32 cellular contexts compared by ENCODE assay signal in genomic region chr1:151515265-151515664, GRCh38. TPM values are rescaled to one million over a fixed set of nuclear protein-coding genes. Genes with fewer than 3 reads are reported as not detected.
DNase-seq lines count a peak whose midpoint lies in the region; ATAC-seq, FAIRE-seq and TF ChIP-seq lines count a peak whose summit lies in the region.
"Had no signal": no experiment of that assay in that cellular context is flagged by ENCODE, and none has a peak within 500 bp of the region (broad histone marks: within the 10 kb centered on the region; RNA-seq: fewer than 3 reads in every experiment).

No MANE protein-coding gene starts in this region.

- H3K27ac Mint-ChIP-seq in chondrocyte (ENCODE audit: unreplicated experiment) (no peak overlapping the region), neural progenitor cell (no peak overlapping the region)
- H3K27ac Mint-ChIP-seq: activated CD4-positive, alpha-beta T cell treated with anti-CD3 and anti-CD28 coated beads for 36 hours; activated CD8-positive, alpha-beta T cell treated with anti-CD3 and anti-CD28 coated beads for 36 hours; activated naive CD4-positive, alpha-beta T cell treated with anti-CD3 and anti-CD28 coated beads, Interleukin-2, amount 10 ng/mL, durations not matched to agents 7 days and 5 days; CD14-positive monocyte; immature natural killer cell had no signal

- H3K27me3 ChIP-seq in HUES6 (ENCODE audit: control insufficient read depth, insufficient read depth, low read length) = no peaks in the 10 kb centered on the region
- H3K27me3 ChIP-seq in mucosa of rectum (ENCODE audit: control insufficient read depth in 2 of 2, insufficient read depth in 2 of 2, low read length in 2 of 2) = no peaks in the 10 kb centered on the region
- H3K27me3 ChIP-seq in neural progenitor cell = no peaks in the 10 kb centered on the region
- H3K27me3 ChIP-seq: adrenal gland, ovary, testis had no signal

- H3K9me3 ChIP-seq in HUES6 (ENCODE audit: control insufficient read depth, insufficient read depth, low read depth, low read length) (no peaks in the 10 kb centered on the region), mucosa of rectum (ENCODE audit: control insufficient read depth in 2 of 2, low read length in 2 of 2) (no peaks in the 10 kb centered on the region), neural progenitor cell (ENCODE audit: low read depth) (no peaks in the 10 kb centered on the region), mucosa of descending colon (no peaks in the 10 kb centered on the region)
- H3K9me3 ChIP-seq: adrenal gland, ovary, testis had no signal

- TF ChIP-seq CTCF in chondrocyte (IDR thresholded peaks at IDR 0.05) = no peak
- no peak for TF ChIP-seq CTCF in neural progenitor cell (IDR thresholded peaks at IDR 0.05)
- TF ChIP-seq CTCF in mucosa of descending colon (IDR thresholded peaks at IDR 0.05) = no peak

- H3K4me3 ChIP-seq in HUES6 (ENCODE audit: low read depth, low read length) (no peak overlapping the region), mucosa of rectum (ENCODE audit: low read length in 2 of 2) (no peak overlapping the region), neural progenitor cell (no peak overlapping the region), mucosa of descending colon (no peak overlapping the region)
- H3K4me3 ChIP-seq: adrenal gland, ovary, testis had no signal

- peaks cover 27% of the 10 kb centered on the region for H3K79me2 ChIP-seq in neural progenitor cell (ENCODE audit: low read depth)

- no peaks in the 10 kb centered on the region for H3K36me3 Mint-ChIP-seq in chondrocyte (ENCODE audit: low read depth)
- peaks cover 5% of the 10 kb centered on the region for H3K36me3 Mint-ChIP-seq in neural progenitor cell
- H3K36me3 Mint-ChIP-seq: activated naive CD4-positive, alpha-beta T cell treated with anti-CD3 and anti-CD28 coated beads, Interleukin-2, amount 10 ng/mL, durations not matched to agents 7 days and 5 days; CD14-positive monocyte; immature natural killer cell had no signal

- no peaks in the 10 kb centered on the region for H3K27me3 Mint-ChIP-seq in chondrocyte (ENCODE audit: low read depth)
- H3K27me3 Mint-ChIP-seq in neural progenitor cell (ENCODE audit: insufficient read depth, low read depth) = peaks cover 14% of the 10 kb centered on the region
- H3K27me3 Mint-ChIP-seq: activated CD4-positive, alpha-beta T cell treated with anti-CD3 and anti-CD28 coated beads for 36 hours; activated CD8-positive, alpha-beta T cell treated with anti-CD3 and anti-CD28 coated beads for 36 hours had no signal

- H3K4me1 Mint-ChIP-seq in chondrocyte (ENCODE audit: low read depth) (peaks cover 24% of the 10 kb centered on the region), neural progenitor cell (peaks cover 27% of the 10 kb centered on the region)

- intact Hi-C loops in mucosa of descending colon (cut with DNase I, micrococcal nuclease) = loop anchor here in 1 of 2 donors (10.0 kb wide), 1 partner anchor 70 kb away; no protein-coding TSS in a partner anchor

- H3K9me3 Mint-ChIP-seq in chondrocyte (ENCODE audit: low read depth) (no peaks in the 10 kb centered on the region), neural progenitor cell (no peaks in the 10 kb centered on the region)
- H3K9me3 Mint-ChIP-seq: activated CD8-positive, alpha-beta T cell treated with anti-CD3 and anti-CD28 coated beads for 36 hours; activated naive CD4-positive, alpha-beta T cell treated with anti-CD3 and anti-CD28 coated beads, Interleukin-2, amount 10 ng/mL, durations not matched to agents 7 days and 5 days; immature natural killer cell had no signal

- H3K27ac ChIP-seq in HUES6 (ENCODE audit: low read depth, low read length) (peak overlapping the region; percentile 16; the same call in 1 of the 2 replicates), mucosa of rectum (ENCODE audit: low read depth in 2 of 2, low read length in 2 of 2) (peak overlapping the region; percentile 96 to 97), neural progenitor cell (no peak overlapping the region)
- H3K27ac ChIP-seq: adrenal gland, KMS-11, ovary, testis had no signal

- peaks cover 20% of the 10 kb centered on the region for H4K20me1 ChIP-seq in neural progenitor cell (ENCODE audit: low read depth)

- no peak for FAIRE-seq in urothelium cell line (lab: Jason Lieb, UNC)
- FAIRE-seq: endothelial cell of umbilical vein, G401.6, small intestine had no signal

- H3F3A ChIP-seq in neural progenitor cell (ENCODE audit: low read depth) = peaks cover 36% of the 10 kb centered on the region

- no peak for ATAC-seq in mucosa of descending colon
- ATAC-seq: activated CD4-positive, alpha-beta T cell treated with anti-CD3 and anti-CD28 coated beads for 36 hours; activated CD8-positive, alpha-beta T cell treated with anti-CD3 and anti-CD28 coated beads for 36 hours; left cardiac atrium; SK-N-SH treated with all-trans-retinoic acid at 6 μM for 48 hours had no signal

- no peak overlapping the region for H2AFZ ChIP-seq in neural progenitor cell (replicated peaks)

- peaks cover 36% of the 10 kb centered on the region for H3K4me1 ChIP-seq in HUES6 (ENCODE audit: control insufficient read depth, insufficient read depth, low read length)
- peaks cover 31 to 39% of the 10 kb centered on the region in 2 donors for H3K4me1 ChIP-seq in mucosa of rectum (ENCODE audit: control insufficient read depth in 2 of 2, insufficient read depth in 2 of 2, low read length in 2 of 2)
- H3K4me1 ChIP-seq in neural progenitor cell = peaks cover 33% of the 10 kb centered on the region
- peaks cover 11% of the 10 kb centered on the region for H3K4me1 ChIP-seq in mucosa of descending colon (ENCODE audit: low read depth)

- no peak overlapping the region for H3K4me3 Mint-ChIP-seq in chondrocyte (ENCODE audit: unreplicated experiment)
- no peak overlapping the region for H3K4me3 Mint-ChIP-seq in neural progenitor cell
- H3K4me3 Mint-ChIP-seq: activated CD4-positive, alpha-beta T cell treated with anti-CD3 and anti-CD28 coated beads for 36 hours; activated CD8-positive, alpha-beta T cell treated with anti-CD3 and anti-CD28 coated beads for 36 hours; activated naive CD4-positive, alpha-beta T cell treated with anti-CD3 and anti-CD28 coated beads, Interleukin-2, amount 10 ng/mL, durations not matched to agents 7 days and 5 days; CD14-positive monocyte; immature natural killer cell had no signal

- H3K9ac ChIP-seq in HUES6 (ENCODE audit: low read length) (peak overlapping the region; percentile 10), mucosa of rectum (ENCODE audit: low read depth in 1 of 2, low read length in 2 of 2) (peak overlapping the region in 1 of 2 donors; percentile 95), neural progenitor cell (no peak overlapping the region)
- H3K9ac ChIP-seq: KMS-11 had no signal

- no peak overlapping the region for H3K4me2 ChIP-seq in neural progenitor cell
- H3K4me2 ChIP-seq: KMS-11 had no signal

- DNase-seq in chondrocyte (ENCODE audit: low spot score) (peak; percentile 2), neural progenitor cell (ENCODE audit: low spot score) (no peak), urothelium cell line (ENCODE audit: low spot score) (no peak), mucosa of descending colon (no peak)
- DNase-seq in activated CD4-positive, CD25-positive, alpha-beta regulatory T cell treated with anti-CD3 and anti-CD28 coated beads, Interleukin-2, amount 50 U/mL, for 72 hours = no peak
- DNase-seq: activated CD4-positive, alpha-beta T cell treated with anti-CD3 and anti-CD28 coated beads for 36 hours; activated CD8-positive, alpha-beta T cell treated with anti-CD3 and anti-CD28 coated beads for 36 hours; activated naive CD4-positive, alpha-beta T cell treated with anti-CD3 and anti-CD28 coated beads, Interleukin-2, amount 10 ng/mL, durations not matched to agents 7 days and 5 days; adrenal gland; DMS79; HCEC 1CT; hypothalamus; immature natural killer cell; left cardiac atrium; MM.1S; NCI-H2029 treated with DMSO at 0.1 percent for 48 hours; NCI-H524 treated with DMSO at 0.1 percent for 48 hours; OCI-M1; ovary; Right ventricle myocardium superior; small intestine; stimulated activated CD4-positive, alpha-beta T cell treated with anti-CD3 and anti-CD28 coated beads, Interleukin-1b, Interleukin-23, amount 100 ng/mL, for 48 hours; stimulated activated naive CD4-positive, alpha-beta T cell treated with Interleukin-2 at 50 U/mL for 16 hours; T-helper 2 cell; testis had no signal

- H3K36me3 ChIP-seq in HUES6 (ENCODE audit: control insufficient read depth, insufficient read depth, low read length) = peaks cover 21% of the 10 kb centered on the region
- peaks cover 11 to 14% of the 10 kb centered on the region in 2 donors for H3K36me3 ChIP-seq in mucosa of rectum (ENCODE audit: control insufficient read depth in 2 of 2, insufficient read depth in 2 of 2, low read length in 2 of 2)
- H3K36me3 ChIP-seq in neural progenitor cell = no peaks in the 10 kb centered on the region
- no peaks in the 10 kb centered on the region for H3K36me3 ChIP-seq in mucosa of descending colon (ENCODE audit: low read depth)
- H3K36me3 ChIP-seq: adrenal gland, ovary had no signal

RNA-seq across cellular contexts. Expression of gene CGN, which starts 4.1 kb away (rescaled TPM):
- 0.95 to 1.2 TPM (median 1.0 TPM) in 3 replicates for total RNA-seq in chondrocyte
- total RNA-seq in neural progenitor cell (ENCODE audit: low replicate concordance) = 5.4 and 12.4 TPM in 2 replicates
- 100 to 1,000 TPM; 125 to 247 (median 187) TPM for total RNA-seq in mucosa of descending colon

RNA-seq across cellular contexts. Expression of gene TUFT1, which starts 24.8 kb away (rescaled TPM):
- 15.2 to 33.0 TPM (median 30.5 TPM) in 3 replicates for total RNA-seq in chondrocyte
- 9.3 and 10.0 TPM in 2 replicates for total RNA-seq in neural progenitor cell (ENCODE audit: low replicate concordance)
- total RNA-seq in mucosa of descending colon = 10 to 100 TPM; 20.2 to 38.0 (median 27.5) TPM

RNA-seq across cellular contexts. Expression of gene POGZ, which starts 56.0 kb away (rescaled TPM):
- 61.7 to 79.7 TPM (median 65.0 TPM) in 3 replicates for total RNA-seq in chondrocyte
- 61.5 and 71.6 TPM in 2 replicates for total RNA-seq in neural progenitor cell (ENCODE audit: low replicate concordance)
- total RNA-seq in mucosa of descending colon = 100 to 1,000 TPM in 1 of 3 donors, 10 to 100 TPM in 2; 60.4 to 106 (median 77.7) TPM
